In genomic region chr11:6481012-6481923, GRCh38 we compare ENCODE assay signal across 8 cellular contexts. TPM values are rescaled to one million over a fixed set of nuclear protein-coding genes. Genes with fewer than 3 reads are reported as not detected.
DNase-seq lines count a peak whose midpoint lies in the region; ATAC-seq and TF ChIP-seq lines count a peak whose summit lies in the region.

A gene with protein sequence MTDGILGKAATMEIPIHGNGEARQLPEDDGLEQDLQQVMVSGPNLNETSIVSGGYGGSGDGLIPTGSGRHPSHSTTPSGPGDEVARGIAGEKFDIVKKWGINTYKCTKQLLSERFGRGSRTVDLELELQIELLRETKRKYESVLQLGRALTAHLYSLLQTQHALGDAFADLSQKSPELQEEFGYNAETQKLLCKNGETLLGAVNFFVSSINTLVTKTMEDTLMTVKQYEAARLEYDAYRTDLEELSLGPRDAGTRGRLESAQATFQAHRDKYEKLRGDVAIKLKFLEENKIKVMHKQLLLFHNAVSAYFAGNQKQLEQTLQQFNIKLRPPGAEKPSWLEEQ (minus strand): TSS chr11:6481331. CDS start chr11:6480421, 910 bp downstream.
TSS of gene TIMM10B (plus strand) at chr11:6481501. CDS start at chr11:6481517, 16 bp downstream.

- intact Hi-C loops in breast epithelium (cut with DNase I; ENCODE audit: low total_unique reads), result no loop called here

- H3K9me3 ChIP-seq in breast epithelium (no peaks in the 10 kb centered on the region), iPS-18c (ENCODE audit: control insufficient read depth, insufficient read depth, low read length) (peaks cover 2% of the 10 kb centered on the region), skeletal muscle tissue (ENCODE audit: control insufficient read depth in 3 of 3, low read length in 3 of 3) (no peaks in the 10 kb centered on the region)

- TF ChIP-seq CTCF in VCaP (conservative IDR thresholded peaks at IDR 0.05) (no peak), breast epithelium (IDR thresholded peaks at IDR 0.05) (no peak)

- H2AFZ ChIP-seq in ACC112 (ENCODE audit: low read length, unreplicated experiment), result peak within 1 kb of the TSS; percentile 26

- H3K27me3 ChIP-seq in ACC112 (ENCODE audit: insufficient read depth, low read length) (no peaks in the 10 kb centered on the region), breast epithelium (no peaks in the 10 kb centered on the region), skeletal muscle tissue (ENCODE audit: control insufficient read depth in 3 of 3, insufficient read depth in 3 of 3, low read length in 3 of 3) (no peaks in the 10 kb centered on the region)

- peak; percentile 93 for TF ChIP-seq POLR2A in breast epithelium (IDR thresholded peaks at IDR 0.05)

- H3K4me1 ChIP-seq in ACC112 (ENCODE audit: control insufficient read depth, insufficient read depth, low read length, unreplicated experiment) (peaks cover 27% of the 10 kb centered on the region), breast epithelium (peaks cover 0 to 9% of the 10 kb centered on the region in 2 donors), skeletal muscle tissue (ENCODE audit: control insufficient read depth in 3 of 3, insufficient read depth in 3 of 3, low read length in 3 of 3) (peaks cover 26 to 38% (median 28%) of the 10 kb centered on the region in 3 donors)

- peak within 1 kb of the TSS; percentile 72 for H3K27ac ChIP-seq in ACC112 (ENCODE audit: low read depth, low read length)
- peak within 1 kb of the TSS; percentile 80 for H3K27ac ChIP-seq in VCaP
- H3K27ac ChIP-seq in breast epithelium, result peak within 1 kb of the TSS; percentile 95 to 97
- H3K27ac ChIP-seq in skeletal muscle tissue (ENCODE audit: low read depth, low read length), result peak within 1 kb of the TSS; percentile 96

- H3K4me3 ChIP-seq in ACC112 (ENCODE audit: low read depth, low read length), result peak within 1 kb of the TSS; percentile 98
- H3K4me3 ChIP-seq in breast epithelium, result peak within 1 kb of the TSS; percentile 73 to 81 (median 81)
- H3K4me3 ChIP-seq in iPS-18c (ENCODE audit: insufficient read depth, low read depth, low read length), result peak within 1 kb of the TSS; percentile 99
- H3K4me3 ChIP-seq in skeletal muscle tissue (ENCODE audit: low read length in 3 of 3), result peak within 1 kb of the TSS; percentile 96 to 99 (median 97)

- peak within 1 kb of the TSS; percentile 88 to 98 (median 96) for H3K9ac ChIP-seq in skeletal muscle tissue (ENCODE audit: low read depth in 1 of 3, low read length in 3 of 3)

- DNase-seq in NCI-H2196 treated with DMSO at 0.1 percent for 48 hours (lab: John Stamatoyannopoulos, UW; ENCODE audit: unreplicated experiment) (peak; percentile 95), breast epithelium (ENCODE audit: low spot score in 2 of 2) (peak; percentile 98)

- peak; percentile 98 for ATAC-seq in GM18870 (IDR thresholded peaks at IDR 0.05; ENCODE audit: unreplicated experiment)
- peak; percentile 99 for ATAC-seq in HG03135 (IDR thresholded peaks at IDR 0.05; ENCODE audit: unreplicated experiment)

- H3K36me3 ChIP-seq in ACC112 (ENCODE audit: insufficient read depth, low read length) (peaks cover 44% of the 10 kb centered on the region), breast epithelium (no peaks in the 10 kb centered on the region), skeletal muscle tissue (ENCODE audit: control insufficient read depth in 3 of 3, insufficient read depth in 3 of 3, low read length in 3 of 3) (peaks cover 47 to 62% (median 48%) of the 10 kb centered on the region in 3 donors)

- H3K79me2 ChIP-seq in ACC112 (ENCODE audit: control insufficient read depth, insufficient read depth, low read length, unreplicated experiment), result peaks cover 51% of the 10 kb centered on the region

RNA-seq across cellular contexts. Expression of the first gene that starts in this region (rescaled TPM):
- total RNA-seq in breast epithelium (100 to 1,000 TPM in 2 of 3 donors, 10 to 100 TPM in 1; 40.0 to 129 (median 121) TPM), skeletal muscle tissue (14.1 TPM)

RNA-seq across cellular contexts. Expression of gene TIMM10B, which starts in this region (rescaled TPM):
- 10 to 100 TPM; 30.7 to 49.2 (median 39.3) TPM for total RNA-seq in breast epithelium
- total RNA-seq in skeletal muscle tissue, result 19.8 TPM

Comparison
In these comparisons a context has a peak if more than half of its experiments do, and no peak if none do; other contexts are left out.
1. Peak in every context shown above with its lines: DNase-seq, ATAC-seq, H3K4me3 ChIP-seq and H3K27ac ChIP-seq.